Comparison of ENCODE assay signal across 8 cellular contexts in the genomic region with DNA sequence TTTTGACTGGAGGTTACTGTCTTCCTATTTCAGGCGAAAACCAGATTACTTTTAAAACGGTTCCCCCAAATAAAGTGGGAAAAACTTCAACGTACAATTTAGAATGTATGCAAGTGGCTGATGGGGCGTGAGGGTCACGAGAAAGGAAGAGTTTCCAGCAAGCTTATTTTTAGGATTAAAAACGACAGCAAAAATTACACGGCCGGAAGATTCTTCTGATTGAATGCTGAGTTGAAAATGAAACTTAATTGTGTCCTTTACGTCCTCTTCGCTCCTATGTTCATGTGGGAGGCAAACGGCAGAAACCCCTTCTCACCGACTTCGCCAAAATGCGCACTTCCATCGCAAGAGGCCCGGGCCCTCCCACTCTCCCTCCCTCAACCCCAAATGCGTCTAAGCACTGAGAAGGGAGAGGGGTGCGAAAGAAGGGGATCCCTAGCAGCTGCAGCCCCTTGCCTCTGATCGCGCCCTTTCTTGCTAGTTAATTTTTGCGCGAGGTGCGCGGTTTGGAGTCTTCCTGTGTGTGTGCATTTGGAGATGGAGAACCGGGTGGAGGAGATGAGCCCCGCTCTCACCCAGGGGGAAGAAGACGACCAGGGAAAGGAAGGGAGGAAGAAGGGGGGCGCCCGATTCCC. TPM values are rescaled to one million over a fixed set of nuclear protein-coding genes. Genes with fewer than 3 reads are reported as not detected.
DNase-seq lines count a peak whose midpoint lies in the region; ATAC-seq, FAIRE-seq and TF ChIP-seq lines count a peak whose summit lies in the region.

No MANE protein-coding gene starts in this region.

- H3K27ac ChIP-seq in osteoblast (ENCODE audit: low read depth, low read length), result peak overlapping the region; percentile 85
- H3K27ac ChIP-seq in tibial artery, result peak overlapping the region; percentile 82 to 92

- DNase-seq in NCI-H510A treated with DMSO at 0.1 percent for 48 hours (lab: John Stamatoyannopoulos, UW) (peak; percentile 16), NCI-H510A (lab: John Stamatoyannopoulos, UW) (no peak), RCC 7860 (ENCODE audit: low spot score) (peak; percentile 8), head of caudate nucleus (peak in 31 of 42 donors; percentile 21 to 67 (median 47)), osteoblast (ENCODE audit: insufficient read length, low spot score, missing footprints) (no peak), tibial artery (peak; percentile 37 to 72)
- peak; percentile 71 for DNase-seq in activated naive CD4-positive, alpha-beta T cell treated with Interleukin-2 at 50 U/mL for 16 hours

- peaks cover 58% of the 10 kb centered on the region for H3K79me2 ChIP-seq in osteoblast (ENCODE audit: insufficient read depth, low read length)

- H3K36me3 ChIP-seq in osteoblast (ENCODE audit: insufficient read depth, low read length) (no peaks in the 10 kb centered on the region), tibial artery (peaks cover 0 to 3% (median 0%) of the 10 kb centered on the region in 3 donors)

- ATAC-seq in HG03139 (IDR thresholded peaks at IDR 0.05; ENCODE audit: unreplicated experiment), result peak; percentile 6

- H3K27me3 ChIP-seq in osteoblast (ENCODE audit: insufficient read depth, low read length), result peaks cover 3% of the 10 kb centered on the region
- no peaks in the 10 kb centered on the region for H3K27me3 ChIP-seq in tibial artery

- H2AFZ ChIP-seq in osteoblast (ENCODE audit: low read length), result peak overlapping the region; percentile 96

- H3K9me3 ChIP-seq in osteoblast (ENCODE audit: low read depth, low read length) (no peaks in the 10 kb centered on the region), tibial artery (no peaks in the 10 kb centered on the region)

- TF ChIP-seq CTCF in osteoblast (IDR thresholded peaks at IDR 0.05; ENCODE audit: extremely low read depth, low read depth, low read length) (no peak), tibial artery (IDR thresholded peaks at IDR 0.05) (no peak)

- FAIRE-seq in RCC 7860 (lab: Jason Lieb, UNC), result no peak

- H4K20me1 ChIP-seq in osteoblast (ENCODE audit: insufficient read depth, low read length), result peaks cover 7% of the 10 kb centered on the region

- H3K4me2 ChIP-seq in osteoblast (ENCODE audit: insufficient read depth, low read length), result peak overlapping the region; percentile 92

- H3K4me3 ChIP-seq in osteoblast (ENCODE audit: insufficient read depth, low read length) (peak overlapping the region; percentile 96), tibial artery (peak overlapping the region; percentile 84 to 86)

- intact Hi-C loops in head of caudate nucleus (cut with DNase I), result loop anchor here (5.0 kb wide), 1 partner anchor 163 kb away; no protein-coding TSS in a partner anchor
- intact Hi-C loops in tibial artery (cut with DNase I; ENCODE audit: low total_unique reads), result loop anchor here (10.0 kb wide), 2 partner anchors 165 to 855 kb away; no protein-coding TSS in a partner anchor

- peaks cover 19% of the 10 kb centered on the region for H3K4me1 ChIP-seq in osteoblast (ENCODE audit: insufficient read depth, low read length)
- H3K4me1 ChIP-seq in tibial artery, result peaks cover 0 to 17% (median 0%) of the 10 kb centered on the region in 4 donors

RNA-seq across cellular contexts. Expression of gene CD47, which starts 0.6 kb away (rescaled TPM):
- 72.7 and 76.0 TPM in 2 replicates for total RNA-seq in osteoblast

Comparison
In these comparisons a context has a peak if more than half of its experiments do, and no peak if none do; other contexts are left out.
1. DNase-seq: peak in NCI-H510A treated with DMSO at 0.1 percent for 48 hours (single experiment), RCC 7860 (single experiment), activated naive CD4-positive, alpha-beta T cell treated with Interleukin-2 at 50 U/mL for 16 hours (single experiment), head of caudate nucleus (31 of 42) and tibial artery (2 of 2); none in NCI-H510A (single experiment) and osteoblast (single experiment).